In the genomic region with DNA sequence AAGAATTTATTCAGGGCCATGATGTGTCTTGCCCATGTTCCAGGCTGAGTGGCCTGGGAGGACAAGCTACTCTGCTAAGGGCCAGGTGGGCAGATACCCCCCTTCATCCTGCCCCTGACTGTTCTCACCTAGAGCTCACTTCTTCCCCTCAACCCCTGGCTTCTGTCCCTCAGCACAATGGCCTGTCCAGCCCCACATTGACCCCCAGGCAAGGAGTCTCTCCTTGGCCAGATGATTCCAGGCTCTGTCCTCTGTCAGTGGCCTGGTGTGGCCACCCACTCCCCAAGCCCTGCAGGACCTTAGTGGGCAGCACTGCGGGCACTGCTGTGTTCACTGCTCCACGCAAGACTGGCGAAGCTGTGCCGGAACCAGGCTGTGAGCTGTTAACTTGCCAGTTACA, we compare ENCODE assay signal across 32 cellular contexts.
"Had no signal": no experiment of that assay in that cellular context is flagged by ENCODE, and none has a peak within 500 bp of the region (broad histone marks: within the 10 kb centered on the region; RNA-seq: fewer than 3 reads in every experiment).

No MANE protein-coding gene starts in this region.

- H3K36me3 ChIP-seq: adrenal gland, brain microvascular endothelial cell, breast epithelium had no signal

- H3K9me3 ChIP-seq: adrenal gland, body of pancreas, breast epithelium had no signal

- H3K27me3 ChIP-seq: adrenal gland, body of pancreas, brain microvascular endothelial cell had no signal

- ATAC-seq: activated CD8-positive, alpha-beta T cell treated with anti-CD3 and anti-CD28 coated beads for 36 hours; activated naive CD4-positive, alpha-beta T cell treated with anti-CD3 and anti-CD28 coated beads, Interleukin-2, amount 50 U/mL, for 72 hours; activated T-cell treated with anti-CD3 and anti-CD28 coated beads, Interleukin-2, amount 50 U/mL, for 4 hours; activated T-cell treated with anti-CD3 and anti-CD28 coated beads, Interleukin-2, amount 50 U/mL, for 72 hours; activated T-helper 17 cell treated with anti-CD3 and anti-CD28 coated beads, Interleukin-2, amount 50 U/mL, for 72 hours; body of pancreas had no signal

- H3K27ac ChIP-seq: adrenal gland, body of pancreas, brain microvascular endothelial cell, breast epithelium, VCaP had no signal

- H3K4me1 ChIP-seq: adrenal gland, body of pancreas, breast epithelium had no signal

- DNase-seq: activated B cell treated with CpG ODN at 0.5 μM for 24 hours; activated CD4-positive, alpha-beta memory T cell treated with anti-CD3 and anti-CD28 coated beads for 36 hours; activated CD4-positive, alpha-beta T cell treated with anti-CD3 and anti-CD28 coated beads for 4 hours; activated CD4-positive, alpha-beta T cell treated with anti-CD3 and anti-CD28 coated beads, Interleukin-2, amount 10 ng/mL, durations not matched to agents 24 days and 14 days; activated CD4-positive, alpha-beta T cell treated with anti-CD3 and anti-CD28 coated beads, Interleukin-2, amount 50 U/mL, for 1 hour; activated CD4-positive, alpha-beta T cell treated with anti-CD3 and anti-CD28 coated beads, Interleukin-2, amount 50 U/mL, for 4 hours; activated CD4-positive, CD25-positive, alpha-beta regulatory T cell treated with anti-CD3 and anti-CD28 coated beads, Interleukin-2, amount 50 U/mL, for 72 hours; activated CD8-positive, alpha-beta memory T cell treated with anti-CD3 and anti-CD28 coated beads, Interleukin-2, amount 50 U/mL, for 4 hours; activated CD8-positive, alpha-beta T cell treated with anti-CD3 and anti-CD28 coated beads for 36 hours; activated effector memory CD4-positive, alpha-beta T cell treated with anti-CD3 and anti-CD28 coated beads, Interleukin-2, amount 50 U/mL, for 16 hours; activated gamma-delta T cell treated with Interleukin-2 at 50 U/mL for 16 hours; activated naive CD4-positive, alpha-beta T cell; activated naive CD4-positive, alpha-beta T cell treated with anti-CD3 and anti-CD28 coated beads for 36 hours; activated naive CD4-positive, alpha-beta T cell treated with anti-CD3 and anti-CD28 coated beads, Interleukin-2, amount 50 U/mL, for 16 hours; activated naive CD8-positive, alpha-beta T cell treated with anti-CD3 and anti-CD28 coated beads for 36 hours; activated T-cell treated with anti-CD3 and anti-CD28 coated beads for 4 hours; activated T-cell treated with anti-CD3 and anti-CD28 coated beads, Interleukin-2, amount 50 U/mL, for 1 hour; activated T-cell treated with anti-CD3 and anti-CD28 coated beads, Interleukin-2, amount 50 U/mL, for 4 hours; activated T-cell treated with anti-CD3 and anti-CD28 coated beads, Interleukin-2, amount 50 U/mL, for 72 hours; adrenal gland; amniotic stem cell; aorta; body of pancreas; brain microvascular endothelial cell; central memory CD4-positive, alpha-beta T cell; T-helper 1 cell; T-helper 2 cell; T-helper 9 cell had no signal

- H3K4me3 ChIP-seq: adrenal gland, body of pancreas, breast epithelium had no signal
